ENCODE assay signal across 8 cellular contexts in the genomic region with DNA sequence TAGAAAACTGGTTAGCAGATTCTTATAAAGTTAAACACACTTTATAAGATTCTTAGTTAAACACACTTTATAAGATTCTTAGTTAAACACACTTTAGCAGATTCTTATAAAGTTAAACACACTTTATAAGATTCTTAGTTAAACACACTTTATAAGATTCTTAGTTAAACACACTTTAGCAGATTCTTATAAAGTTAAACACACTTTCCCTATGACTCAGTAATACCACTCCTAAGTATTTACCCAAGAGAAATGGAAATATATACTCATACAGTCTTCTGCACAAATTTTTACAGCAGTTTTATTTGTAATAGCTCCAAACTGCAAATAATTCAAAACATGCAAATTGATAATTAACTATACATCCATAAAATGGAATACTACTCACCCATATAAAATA. TPM values are rescaled to one million over a fixed set of nuclear protein-coding genes. Genes with fewer than 3 reads are reported as not detected.
DNase-seq lines count a peak whose midpoint lies in the region; ATAC-seq, FAIRE-seq and TF ChIP-seq lines count a peak whose summit lies in the region.
"Not testable (repeated sequence)": the region's sequence is repeated elsewhere in the genome, so short reads cannot be mapped to it uniquely, and the experiment has no call there.

No MANE protein-coding gene starts in this region.

- not testable (repeated sequence) for TF ChIP-seq CTCF in LNCaP clone FGC (IDR thresholded peaks at IDR 0.05; ENCODE audit: control insufficient read depth, extremely low read depth, insufficient read depth); left lung (IDR thresholded peaks at IDR 0.05); pancreas (IDR thresholded peaks at IDR 0.05)

- not testable (repeated sequence) for H3K27me3 ChIP-seq in left lung, pancreas

- H3K36me3 ChIP-seq in left lung, pancreas: not testable (repeated sequence)

- FAIRE-seq in A204.1 (lab: Jason Lieb, UNC) (peak; percentile 85), TTC549 (lab: Jason Lieb, UNC) (peak; percentile 82), colon (lab: Jason Lieb, UNC) (peak; percentile 24), endometrium (lab: Jason Lieb, UNC) (peak; percentile 15), frontal cortex (lab: Jason Lieb, UNC) (peak; percentile 23), pancreas (lab: Jason Lieb, UNC) (peak; percentile 96)

- H3K27ac ChIP-seq in left lung, pancreas: not testable (repeated sequence)

- intact Hi-C loops in left lung (cut with DNase I); pancreas (cut with DNase I): not testable (repeated sequence)

- not testable (repeated sequence) for H3K4me1 ChIP-seq in left lung, pancreas

- not testable (repeated sequence) for H3K9me3 ChIP-seq in left lung, pancreas

- H3K4me3 ChIP-seq in LNCaP clone FGC (ENCODE audit: low read depth, low read length); left lung; pancreas: not testable (repeated sequence)

- ATAC-seq in left lung: peak; percentile 77
- not testable (repeated sequence) for ATAC-seq in pancreas

- peak; percentile 18 for DNase-seq in LNCaP clone FGC (ENCODE audit: low read depth)
- not testable (repeated sequence) for DNase-seq in frontal cortex (ENCODE audit: low spot score in 2 of 2); left lung; pancreas

RNA-seq across cellular contexts. Expression of a gene that starts 7.4 kb away (rescaled TPM):
- total RNA-seq in frontal cortex (24.1 TPM), left lung (10 to 100 TPM in 1 of 2 donors, 1 to 10 TPM in 1; 9.1 to 10.9 TPM), pancreas (10 to 100 TPM in 1 of 6 donors, 1 to 10 TPM in 5; 5.9 to 13.2 (median 7.7) TPM)
- 1 to 10 TPM; 2.4 to 4.8 TPM for polyA plus RNA-seq in pancreas

RNA-seq across cellular contexts. Expression of a gene that starts 7.7 kb away (rescaled TPM):
- total RNA-seq in frontal cortex: 1.6 TPM
- 1 to 10 TPM in 1 of 2 donors, under 1 TPM in 1; 0.96 to 1.2 TPM for total RNA-seq in left lung
- under 1 TPM; 0.19 to 0.47 (median 0.27) TPM for total RNA-seq in pancreas
- under 1 TPM; 0.23 to 0.45 TPM for polyA plus RNA-seq in pancreas
